Comparison of ENCODE assay signal across 10 cellular contexts in the genomic region with DNA sequence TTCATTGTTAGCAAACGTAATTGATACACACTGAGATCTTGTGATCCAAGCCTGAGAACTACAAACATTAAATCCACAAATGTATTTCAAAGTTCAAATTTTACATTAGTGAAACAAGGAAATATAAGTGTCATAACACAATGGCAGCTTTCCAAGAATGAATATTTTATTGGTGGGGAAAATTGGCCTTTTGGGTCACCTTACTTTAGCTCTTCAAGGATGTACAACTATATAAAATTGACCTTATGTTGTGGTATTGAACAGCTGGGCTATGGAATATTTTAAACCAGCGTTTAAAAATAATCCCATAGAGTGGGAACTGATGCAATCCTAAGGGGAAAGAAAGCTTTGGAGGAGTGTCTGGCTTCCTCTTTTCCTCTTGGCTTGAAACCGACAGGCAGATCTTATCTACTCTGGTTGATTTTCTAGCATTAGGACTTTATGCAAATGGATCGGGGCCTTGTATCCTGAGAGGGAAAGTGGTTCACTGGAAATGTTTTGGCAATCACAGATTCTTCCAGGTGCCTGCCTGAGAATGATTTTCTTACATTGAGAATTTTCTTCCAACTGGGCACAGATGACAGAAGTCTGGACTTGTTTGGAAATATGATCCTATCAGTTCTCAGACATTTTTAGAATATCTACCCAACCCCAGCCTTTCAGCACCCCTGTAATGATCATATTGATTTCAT.
DNase-seq lines count a peak whose midpoint lies in the region; ATAC-seq and TF ChIP-seq lines count a peak whose summit lies in the region.
"Had no signal": no experiment of that assay in that cellular context is flagged by ENCODE, and none has a peak within 500 bp of the region (broad histone marks: within the 10 kb centered on the region; RNA-seq: fewer than 3 reads in every experiment).

No MANE protein-coding gene starts in this region.

- BruUV-seq in OCI-LY7 (replicated peaks; lab: Mats Ljungman, UMichigan) = no TSS peak

- H3K4me2 ChIP-seq in OCI-LY7 (ENCODE audit: low read length) = no peak overlapping the region

- H3K4me3 ChIP-seq in fibroblast of mammary gland (ENCODE audit: control insufficient read depth, low read depth, low read length) (no peak overlapping the region), psoas muscle (no peak overlapping the region), OCI-LY7 (ENCODE audit: low read depth, low read length, poor library complexity, severe bottlenecking) (no peak overlapping the region)

- H3K27ac ChIP-seq in psoas muscle (peak overlapping the region; percentile 30), OCI-LY7 (ENCODE audit: low read depth, low read length, poor library complexity, severe bottlenecking) (no peak overlapping the region)

- WGBS in psoas muscle, 3 donors = 36 to 44% (median 44%) methylated on average over 4 of the region's 4 CpGs

- H3K4me1 ChIP-seq in psoas muscle (peaks cover 54% of the 10 kb centered on the region), OCI-LY7 (ENCODE audit: insufficient read depth, low read length, poor library complexity, severe bottlenecking) (no peaks in the 10 kb centered on the region)

- H2AFZ ChIP-seq in OCI-LY7 (ENCODE audit: low read length) = no peak overlapping the region

- CTCF ChIA-PET in OCI-LY7 (lab: Charles Lee; ENCODE audit: unreplicated experiment) = no interaction called here

- H4K20me1 ChIP-seq in OCI-LY7 (ENCODE audit: insufficient read depth, low read length) = no peaks in the 10 kb centered on the region

- DNase-seq in ELF-1 (ENCODE audit: low read depth, low spot score) = peak; percentile 37
- DNase-seq in fibroblast of mammary gland (ENCODE audit: low read depth) = peak; percentile 38
- DNase-seq in psoas muscle = no peak
- no peak for DNase-seq in GM20000 (ENCODE audit: low spot score)
- no peak for DNase-seq in stimulated activated CD4-positive, alpha-beta T cell treated with anti-CD3 and anti-CD28 coated beads, Interleukin-1b, Interleukin-23, amount 100 ng/mL, for 48 hours
- DNase-seq in OCI-LY7 (ENCODE audit: low spot score) = no peak
- DNase-seq: DMS79 treated with DMSO at 0.1 percent for 48 hours, nucleus accumbens had no signal

- POLR2A ChIA-PET in OCI-LY7 (lab: Charles Lee) = no interaction called here

- TF ChIP-seq CTCF in fibroblast of mammary gland (conservative IDR thresholded peaks at IDR 0.05; ENCODE audit: control insufficient read depth, insufficient read depth, low read depth, low read length) (no peak), psoas muscle (IDR thresholded peaks at IDR 0.05) (no peak), GM20000 (IDR thresholded peaks at IDR 0.05; ENCODE audit: extremely low read depth, missing control alignments) (no peak), OCI-LY7 (conservative IDR thresholded peaks at IDR 0.05; ENCODE audit: low read length) (no peak)

- H3K9me3 ChIP-seq in psoas muscle (no peaks in the 10 kb centered on the region), OCI-LY7 (ENCODE audit: low read length) (no peaks in the 10 kb centered on the region)

- no peaks in the 10 kb centered on the region for H3K9me2 ChIP-seq in OCI-LY7 (ENCODE audit: insufficient read depth, low read length)

- intact Hi-C loops in psoas muscle (cut with DNase I) (loop anchor here in 1 of 2 donors (10.0 kb wide), 1 partner anchor 615 kb away; no protein-coding TSS in a partner anchor), OCI-LY7 (cut with micrococcal nuclease; ENCODE audit: unreplicated experiment) (no loop called here)

- no peaks in the 10 kb centered on the region for H3K79me2 ChIP-seq in OCI-LY7 (ENCODE audit: insufficient read depth, low read depth, low read length)

- H3K36me3 ChIP-seq in psoas muscle (ENCODE audit: insufficient read depth in 1 of 2, low read depth in 1 of 2) (no peaks in the 10 kb centered on the region), OCI-LY7 (ENCODE audit: insufficient read depth, low read length) (no peaks in the 10 kb centered on the region)

- ATAC-seq in psoas muscle (no peak), GM18519 (IDR thresholded peaks at IDR 0.05; ENCODE audit: low FRiP score, unreplicated experiment) (no peak)

- H3K27me3 ChIP-seq in psoas muscle (ENCODE audit: insufficient read depth in 3 of 3, low read length in 2 of 3) = no peaks in the 10 kb centered on the region

TF ChIP-seq in PFSK-1, 5 proteins besides CTCF, POLR2A, EP300 and RAD21:
- TF ChIP-seq SIN3A (IDR thresholded peaks at IDR 0.05; ENCODE audit: borderline replicate concordance, insufficient read depth, low read length) (peak; percentile 60; the same call in 1 of the 2 replicates), REST (IDR thresholded peaks at IDR 0.05; ENCODE audit: insufficient read depth in 1 of 2, low read depth in 2 of 2, low read length in 2 of 2) (peak in 1 of 2 experiments; percentile 63; a peak in 1 of 4 replicates), FOXP2 (optimal IDR thresholded peaks at IDR 0.05; ENCODE audit: borderline replicate concordance, extremely low read depth, extremely low read length, insufficient read depth) (no peak), TAF1 (IDR thresholded peaks at IDR 0.05; ENCODE audit: borderline replicate concordance, insufficient read depth, low read length) (no peak), POLR2AphosphoS5 (IDR thresholded peaks at IDR 0.05; ENCODE audit: low read depth, low read length) (0 out of 2 replicates have a peak, but pooled peaks have one; percentile 28)
TF ChIP-seq in PFSK-1: peak in this region for 3.

Comparison
In these comparisons a context has a peak if more than half of its experiments do, and no peak if none do; other contexts are left out.
1. DNase-seq: peak in ELF-1 (single experiment) and fibroblast of mammary gland (single experiment); none in psoas muscle (0 of 2), GM20000 (single experiment), stimulated activated CD4-positive, alpha-beta T cell treated with anti-CD3 and anti-CD28 coated beads, Interleukin-1b, Interleukin-23, amount 100 ng/mL, for 48 hours (single experiment) and OCI-LY7 (single experiment).